ENCODE assay signal across 9 cellular contexts in genomic region chr21:34201001-34201400, GRCh38.
DNase-seq lines count a peak whose midpoint lies in the region; ATAC-seq and TF ChIP-seq lines count a peak whose summit lies in the region.
"Had no signal": no experiment of that assay in that cellular context is flagged by ENCODE, and none has a peak within 500 bp of the region (broad histone marks: within the 10 kb centered on the region; RNA-seq: fewer than 3 reads in every experiment).

No MANE protein-coding gene starts in this region.

- H3K27ac ChIP-seq in right lobe of liver, result peak overlapping the region; percentile 69 to 86 (median 85)
- peak overlapping the region; percentile 75 for H3K27ac ChIP-seq in temporal lobe (ENCODE audit: low read depth, low read length)
- H3K27ac ChIP-seq in suprapubic skin, result no peak overlapping the region

- no peak for ATAC-seq in activated CD8-positive, alpha-beta T cell treated with anti-CD3 and anti-CD28 coated beads for 36 hours
- ATAC-seq in right lobe of liver, result peak in 2 of 4 donors; percentile 2 to 3

- TF ChIP-seq POLR2A in right lobe of liver (IDR thresholded peaks at IDR 0.05) (no peak), suprapubic skin (IDR thresholded peaks at IDR 0.05) (no peak)

- no peaks in the 10 kb centered on the region for H3K36me3 Mint-ChIP-seq in activated CD4-positive, alpha-beta T cell treated with anti-CD3 and anti-CD28 coated beads, Interleukin-2, amount 10 ng/mL, durations not matched to agents 7 days and 5 days (ENCODE audit: low read depth)
- H3K36me3 Mint-ChIP-seq in activated CD8-positive, alpha-beta T cell treated with anti-CD3 and anti-CD28 coated beads for 36 hours (ENCODE audit: low read depth), result no peaks in the 10 kb centered on the region

- no peak overlapping the region for H3K27ac Mint-ChIP-seq in activated CD4-positive, alpha-beta T cell treated with anti-CD3 and anti-CD28 coated beads, Interleukin-2, amount 10 ng/mL, durations not matched to agents 7 days and 5 days
- H3K27ac Mint-ChIP-seq in activated CD8-positive, alpha-beta T cell treated with anti-CD3 and anti-CD28 coated beads for 36 hours, result peak overlapping the region; percentile 69

- no peaks in the 10 kb centered on the region for H3K27me3 Mint-ChIP-seq in activated CD4-positive, alpha-beta T cell treated with anti-CD3 and anti-CD28 coated beads, Interleukin-2, amount 10 ng/mL, durations not matched to agents 7 days and 5 days
- no peaks in the 10 kb centered on the region for H3K27me3 Mint-ChIP-seq in activated CD8-positive, alpha-beta T cell treated with anti-CD3 and anti-CD28 coated beads for 36 hours

- 40% methylated on average over 2 of the region's 3 CpGs for WGBS in right lobe of liver (ENCODE audit: insufficient coverage, low coverage, low lambda C conversion rate, missing lambda C conversion rate)
- WGBS in suprapubic skin, result 90% methylated on average over 3 of the region's 3 CpGs

- TF ChIP-seq EP300 in suprapubic skin (IDR thresholded peaks at IDR 0.05), result no peak

- H3K36me3 ChIP-seq in right lobe of liver (no peaks in the 10 kb centered on the region), suprapubic skin (no peaks in the 10 kb centered on the region)

- DNase-seq in activated CD4-positive, alpha-beta T cell treated with anti-CD3 and anti-CD28 coated beads, Interleukin-2, amount 10 ng/mL, durations not matched to agents 7 days and 5 days, result no peak
- DNase-seq in activated CD4-positive, alpha-beta T cell treated with anti-CD3 and anti-CD28 coated beads, Interleukin-2, amount 50 U/mL, for 4 hours, result no peak
- DNase-seq in activated CD8-positive, alpha-beta T cell treated with anti-CD3 and anti-CD28 coated beads for 36 hours, result no peak
- no peak for DNase-seq in right lobe of liver
- DNase-seq in suprapubic skin (ENCODE audit: low spot score in 2 of 2), result no peak
- no peak for DNase-seq in cerebellar nuclear complex (lab: John Stamatoyannopoulos, UW)
- DNase-seq in HuH-7 (ENCODE audit: low spot score), result no peak
- DNase-seq: NCI-H1092 had no signal

- H3K4me1 ChIP-seq in right lobe of liver, result peaks cover 0 to 6% (median 0%) of the 10 kb centered on the region in 4 donors
- H3K4me1 ChIP-seq in suprapubic skin, result peaks cover 19% of the 10 kb centered on the region

- H3K27me3 ChIP-seq in right lobe of liver, result no peaks in the 10 kb centered on the region
- no peaks in the 10 kb centered on the region for H3K27me3 ChIP-seq in suprapubic skin

- POLR2A ChIA-PET in activated CD4-positive, alpha-beta T cell treated with anti-CD3 and anti-CD28 coated beads, Interleukin-2, amount 10 ng/mL, durations not matched to agents 7 days and 5 days (lab: Charles Lee), result interaction anchor here (0.9 kb wide), 1 partner anchor 165 kb away, joined by 3 read pairs; no protein-coding TSS in a partner anchor
- POLR2A ChIA-PET in activated CD8-positive, alpha-beta T cell treated with anti-CD3 and anti-CD28 coated beads for 36 hours (lab: Charles Lee), result interaction anchor here (1.3 kb wide), 1 partner anchor 71 kb away, joined by 4 read pairs; no protein-coding TSS in a partner anchor

- TF ChIP-seq CTCF in activated CD8-positive, alpha-beta T cell treated with anti-CD3 and anti-CD28 coated beads for 36 hours (IDR thresholded peaks at IDR 0.05), result no peak
- TF ChIP-seq CTCF in right lobe of liver (IDR thresholded peaks at IDR 0.05) (no peak), suprapubic skin (IDR thresholded peaks at IDR 0.05) (no peak)

- CTCF ChIA-PET in activated CD4-positive, alpha-beta T cell treated with anti-CD3 and anti-CD28 coated beads, Interleukin-2, amount 10 ng/mL, durations not matched to agents 7 days and 5 days (lab: Charles Lee), result interaction anchor here (0.6 to 2.2 kb wide), 7 partner anchors 9 to 480 kb away, joined by 3 to 10 read pairs (median 4); no protein-coding TSS in a partner anchor
- CTCF ChIA-PET in activated CD8-positive, alpha-beta T cell treated with anti-CD3 and anti-CD28 coated beads for 36 hours (lab: Charles Lee), result interaction anchor here (1.1 to 2.5 kb wide), 6 partner anchors 9 to 277 kb away, joined by 5 to 21 read pairs (median 10); no protein-coding TSS in a partner anchor

- intact Hi-C loops in activated CD8-positive, alpha-beta T cell treated with anti-CD3 and anti-CD28 coated beads for 36 hours (cut with micrococcal nuclease), result no loop called here
- intact Hi-C loops in right lobe of liver (cut with DNase I), result no loop called here

- H3K9me3 ChIP-seq in right lobe of liver (no peaks in the 10 kb centered on the region), suprapubic skin (no peaks in the 10 kb centered on the region)

- peak overlapping the region in 1 of 3 donors; percentile 61 for H3K4me3 ChIP-seq in right lobe of liver
- no peak overlapping the region for H3K4me3 ChIP-seq in suprapubic skin

- H3K9me3 Mint-ChIP-seq in activated CD4-positive, alpha-beta T cell treated with anti-CD3 and anti-CD28 coated beads, Interleukin-2, amount 10 ng/mL, durations not matched to agents 7 days and 5 days, result no peaks in the 10 kb centered on the region
- no peaks in the 10 kb centered on the region for H3K9me3 Mint-ChIP-seq in activated CD8-positive, alpha-beta T cell treated with anti-CD3 and anti-CD28 coated beads for 36 hours

- H3K4me1 Mint-ChIP-seq in activated CD4-positive, alpha-beta T cell treated with anti-CD3 and anti-CD28 coated beads, Interleukin-2, amount 10 ng/mL, durations not matched to agents 7 days and 5 days, result peaks cover 56% of the 10 kb centered on the region
- H3K4me1 Mint-ChIP-seq in activated CD8-positive, alpha-beta T cell treated with anti-CD3 and anti-CD28 coated beads for 36 hours (ENCODE audit: low read depth), result peaks cover 47% of the 10 kb centered on the region

- H3K4me3 Mint-ChIP-seq in activated CD4-positive, alpha-beta T cell treated with anti-CD3 and anti-CD28 coated beads, Interleukin-2, amount 10 ng/mL, durations not matched to agents 7 days and 5 days, result peak overlapping the region; percentile 62
- peak overlapping the region; percentile 67 for H3K4me3 Mint-ChIP-seq in activated CD8-positive, alpha-beta T cell treated with anti-CD3 and anti-CD28 coated beads for 36 hours
